In the genomic region with DNA sequence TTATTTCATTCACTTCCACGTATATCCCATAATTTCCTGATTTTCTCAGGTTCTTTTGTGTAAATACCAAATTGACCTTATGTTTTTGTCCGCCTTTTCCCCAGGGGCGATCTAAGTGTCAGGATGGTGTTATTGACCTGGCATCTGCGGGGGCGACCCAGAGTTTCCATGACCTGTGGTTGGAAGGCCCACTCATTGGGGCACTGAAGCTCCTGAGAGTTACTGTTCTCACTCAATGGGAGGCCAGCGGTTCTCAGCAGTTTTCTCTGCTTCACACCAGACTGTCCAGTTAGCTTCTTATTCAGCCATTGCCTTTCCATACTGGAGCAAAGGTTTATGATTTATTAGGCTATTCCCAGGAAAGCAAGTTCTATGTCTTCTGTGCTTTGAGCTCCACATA, we compare ENCODE assay signal across 1 cellular context.
TF ChIP-seq lines count a peak whose summit lies in the region.

No MANE protein-coding gene starts in this region.

TF ChIP-seq in endothelial cell of umbilical vein, 7 proteins besides CTCF, POLR2A, EP300 and RAD21:
- TF ChIP-seq GATA2 (IDR thresholded peaks at IDR 0.05; ENCODE audit: insufficient read depth, insufficient read length, low read depth, low read length) (no peak), MAX (IDR thresholded peaks at IDR 0.05; ENCODE audit: insufficient read depth, insufficient read length) (no peak), JUN (IDR thresholded peaks at IDR 0.05; ENCODE audit: borderline replicate concordance, insufficient read depth, insufficient read length, low read depth) (no peak), MYC (IDR thresholded peaks at IDR 0.05; ENCODE audit: low read depth, low read length) (no peak), EZH2 (IDR thresholded peaks at IDR 0.05; ENCODE audit: borderline replicate concordance, low read depth, low read length, severe bottlenecking) (no peak), FOS (IDR thresholded peaks at IDR 0.05; ENCODE audit: borderline replicate concordance, insufficient read depth, low read length) (no peak), POLR2AphosphoS5 (IDR thresholded peaks at IDR 0.05; ENCODE audit: insufficient read depth, low read depth, low read length) (no peak)
